Comparison of ENCODE assay signal across 27 cellular contexts in genomic region chr18:31185551-31185950, GRCh38. TPM values are rescaled to one million over a fixed set of nuclear protein-coding genes. Genes with fewer than 3 reads are reported as not detected.
DNase-seq lines count a peak whose midpoint lies in the region; ATAC-seq and FAIRE-seq lines count a peak whose summit lies in the region.
"Had no signal": no experiment of that assay in that cellular context is flagged by ENCODE, and none has a peak within 500 bp of the region (broad histone marks: within the 10 kb centered on the region; RNA-seq: fewer than 3 reads in every experiment).

No MANE protein-coding gene starts in this region.

- H3K4me3 Mint-ChIP-seq in activated CD4-positive, alpha-beta T cell treated with anti-CD3 and anti-CD28 coated beads for 36 hours = no peak overlapping the region
- H3K4me3 Mint-ChIP-seq: activated T-cell treated with anti-CD3 and anti-CD28 coated beads, Interleukin-2, amount 50 U/mL, for 72 hours; neural progenitor cell had no signal

- FAIRE-seq in GM19239 (lab: Jason Lieb, UNC) = no peak
- FAIRE-seq: endometrium had no signal

- H3K36me3 Mint-ChIP-seq in activated CD4-positive, alpha-beta T cell treated with anti-CD3 and anti-CD28 coated beads for 36 hours (ENCODE audit: low read depth) = no peaks in the 10 kb centered on the region
- H3K36me3 Mint-ChIP-seq: neural progenitor cell had no signal

- H3K27me3 Mint-ChIP-seq in activated CD4-positive, alpha-beta T cell treated with anti-CD3 and anti-CD28 coated beads for 36 hours = no peaks in the 10 kb centered on the region

- peaks cover 3% of the 10 kb centered on the region for H3K9me3 Mint-ChIP-seq in activated CD4-positive, alpha-beta T cell treated with anti-CD3 and anti-CD28 coated beads for 36 hours (ENCODE audit: low read depth)
- H3K9me3 Mint-ChIP-seq: neural progenitor cell had no signal

- no peak overlapping the region for H3K27ac Mint-ChIP-seq in activated CD4-positive, alpha-beta T cell treated with anti-CD3 and anti-CD28 coated beads for 36 hours
- H3K27ac Mint-ChIP-seq: activated T-cell treated with anti-CD3 and anti-CD28 coated beads, Interleukin-2, amount 50 U/mL, for 72 hours; neural progenitor cell had no signal

- no peak for DNase-seq in activated CD4-positive, alpha-beta T cell treated with anti-CD3 and anti-CD28 coated beads for 36 hours
- no peak for DNase-seq in activated CD4-positive, alpha-beta T cell treated with anti-CD3 and anti-CD28 coated beads for 48 hours
- DNase-seq in dermis blood vessel endothelial cell (peak; percentile 5), left colon (no peak), SHP77 (lab: John Stamatoyannopoulos, UW) (no peak), SKM-1 treated with dmso at 0.1 percent for 144 hours (lab: John Stamatoyannopoulos, UW; ENCODE audit: unreplicated experiment) (no peak), NCI-H2227 treated with DMSO at 0.1 percent for 48 hours (lab: John Stamatoyannopoulos, UW) (no peak), GM19239 (ENCODE audit: insufficient read length, low spot score) (no peak)
- DNase-seq: 8988T; activated naive CD4-positive, alpha-beta T cell; activated T-cell treated with anti-CD3 and anti-CD28 coated beads, Interleukin-2, amount 50 U/mL, for 72 hours; adrenal gland; Calu3; cortex of kidney; HCEC 1CT; NCI-H1436; NCI-H2081 treated with DMSO at 0.1 percent for 48 hours; NCI-H446 treated with DMSO at 0.1 percent for 48 hours; posterior cingulate gyrus; right lobe of liver; stimulated activated CD4-positive, alpha-beta T cell treated with anti-CD3 and anti-CD28 coated beads, Interleukin-4, amount 100 ng/mL, for 4 hours; stimulated activated naive CD4-positive, alpha-beta T cell treated with Interleukin-2 at 50 U/mL for 16 hours had no signal

- CTCF ChIA-PET in activated CD4-positive, alpha-beta T cell treated with anti-CD3 and anti-CD28 coated beads for 36 hours (lab: Charles Lee) = interaction anchor here (0.7 kb wide), 1 partner anchor 1713 kb away, joined by 3 read pairs; no protein-coding TSS in a partner anchor

- POLR2A ChIA-PET in activated CD4-positive, alpha-beta T cell treated with anti-CD3 and anti-CD28 coated beads for 36 hours (lab: Charles Lee) = no interaction called here

- intact Hi-C loops in activated CD4-positive, alpha-beta T cell treated with anti-CD3 and anti-CD28 coated beads for 36 hours (cut with DNase I, micrococcal nuclease) = no loop called here
- intact Hi-C loops in left colon (cut with DNase I, micrococcal nuclease) = no loop called here

- ATAC-seq in activated CD4-positive, alpha-beta T cell treated with anti-CD3 and anti-CD28 coated beads for 36 hours = peak; percentile 19
- ATAC-seq in left colon = peak; percentile 42
- ATAC-seq: activated T-cell treated with anti-CD3 and anti-CD28 coated beads, Interleukin-2, amount 50 U/mL, for 72 hours had no signal

- H3K4me1 Mint-ChIP-seq in activated CD4-positive, alpha-beta T cell treated with anti-CD3 and anti-CD28 coated beads for 36 hours = no peaks in the 10 kb centered on the region

RNA-seq across cellular contexts. Expression of gene DSC1, which starts 22.9 kb away (rescaled TPM):
- total RNA-seq in activated CD4-positive, alpha-beta T cell treated with anti-CD3 and anti-CD28 coated beads for 36 hours = under 1 TPM in 1 of 2 experiments, not detected in 1; 0.05 TPM
- total RNA-seq in dermis blood vessel endothelial cell (not detected in 2 replicates), left colon (not detected)
- total RNA-seq: adrenal gland, Calu3, cardiac muscle cell, kidney epithelial cell, right lobe of liver, ureter had no signal
